12 cellular contexts compared by ENCODE assay signal in genomic region chr11:44978961-44979331, GRCh38. TPM values are rescaled to one million over a fixed set of nuclear protein-coding genes. Genes with fewer than 3 reads are reported as not detected.
A peak's percentile ranks its signal among the peaks of the same experiment; 100 is the strongest.
DNase-seq lines count a peak whose midpoint lies in the region; ATAC-seq lines count a peak whose summit lies in the region.
"Had no signal": no experiment of that assay in that cellular context is flagged by ENCODE, and none has a peak within 500 bp of the region (broad histone marks: within the 10 kb centered on the region; RNA-seq: fewer than 3 reads in every experiment).

No MANE protein-coding gene starts in this region.

- H3K9ac ChIP-seq in mesendoderm (ENCODE audit: low read length) = peak overlapping the region; percentile 9
- H3K9ac ChIP-seq: KMS-11 had no signal

- no peak overlapping the region for H2BK120ac ChIP-seq in mesendoderm (ENCODE audit: low read depth, low read length)

- no peak overlapping the region for H3K4me2 ChIP-seq in mesendoderm (ENCODE audit: low read length)
- H3K4me2 ChIP-seq: KMS-11 had no signal

- H4K5ac ChIP-seq in mesendoderm (ENCODE audit: low read length) = peak overlapping the region; percentile 90

- no peak overlapping the region for H3K18ac ChIP-seq in mesendoderm (ENCODE audit: low read length)

- H3K9me3 ChIP-seq in CD4-positive, CD25-positive, alpha-beta regulatory T cell (ENCODE audit: control insufficient read depth in 2 of 2, low read length in 2 of 2) = no peaks in the 10 kb centered on the region
- no peaks in the 10 kb centered on the region for H3K9me3 ChIP-seq in T-helper 17 cell (ENCODE audit: control insufficient read depth, low read length, poor library complexity, severe bottlenecking)

- no peaks in the 10 kb centered on the region for H3K79me2 ChIP-seq in mesendoderm (ENCODE audit: control insufficient read depth, insufficient read depth, low read length)

- no peak overlapping the region for H3K27ac Mint-ChIP-seq in CD4-positive, CD25-positive, alpha-beta regulatory T cell
- no peak overlapping the region for H3K27ac Mint-ChIP-seq in T-helper 17 cell
- H3K27ac Mint-ChIP-seq: activated T-cell treated with anti-CD3 and anti-CD28 coated beads, Interleukin-2, amount 50 U/mL, for 72 hours; B cell had no signal

- no CpG with 5 or more reads among the region's 1 CpG for WGBS in mesendoderm (ENCODE audit: extremely low coverage, insufficient coverage, low lambda C conversion rate)

- H4K8ac ChIP-seq in mesendoderm (ENCODE audit: low read depth, low read length) = no peak overlapping the region

- H3K4me1 Mint-ChIP-seq in CD4-positive, CD25-positive, alpha-beta regulatory T cell = peaks cover 11 to 26% (median 17%) of the 10 kb centered on the region in 4 donors
- peaks cover 12% of the 10 kb centered on the region for H3K4me1 Mint-ChIP-seq in T-helper 17 cell

- no peaks in the 10 kb centered on the region for H3K79me1 ChIP-seq in mesendoderm (ENCODE audit: low read length)

- peak overlapping the region in 1 of 4 donors; percentile 59 for H3K4me3 Mint-ChIP-seq in CD4-positive, CD25-positive, alpha-beta regulatory T cell
- H3K4me3 Mint-ChIP-seq in T-helper 17 cell = peak overlapping the region; percentile 43
- H3K4me3 Mint-ChIP-seq: activated T-cell treated with anti-CD3 and anti-CD28 coated beads, Interleukin-2, amount 50 U/mL, for 72 hours; B cell had no signal

- H3K27me3 ChIP-seq in CD4-positive, CD25-positive, alpha-beta regulatory T cell (ENCODE audit: control insufficient read depth, insufficient read depth, low read length) = no peaks in the 10 kb centered on the region
- no peaks in the 10 kb centered on the region for H3K27me3 ChIP-seq in mesendoderm (ENCODE audit: insufficient read depth, low read length, poor library complexity)

- H3K4ac ChIP-seq in mesendoderm (ENCODE audit: low read depth, low read length) = no peak overlapping the region

- peak overlapping the region; percentile 94 for H3K56ac ChIP-seq in mesendoderm (ENCODE audit: low read length)

- H3K9me3 Mint-ChIP-seq in CD4-positive, CD25-positive, alpha-beta regulatory T cell = no peaks in the 10 kb centered on the region
- H3K9me3 Mint-ChIP-seq: activated T-cell treated with anti-CD3 and anti-CD28 coated beads, Interleukin-2, amount 50 U/mL, for 72 hours had no signal

- H3K36me3 Mint-ChIP-seq in CD4-positive, CD25-positive, alpha-beta regulatory T cell = no peaks in the 10 kb centered on the region
- H3K36me3 Mint-ChIP-seq in T-helper 17 cell (ENCODE audit: low read depth) = no peaks in the 10 kb centered on the region

- DNase-seq in CD4-positive, CD25-positive, alpha-beta regulatory T cell = no peak
- DNase-seq in NCI-H128 (lab: John Stamatoyannopoulos, UW; ENCODE audit: unreplicated experiment) (peak; percentile 37), T-helper 17 cell (no peak), mesendoderm (no peak), MV-4-11 (lab: John Stamatoyannopoulos, UW) (no peak)
- DNase-seq: activated T-cell treated with anti-CD3 and anti-CD28 coated beads, Interleukin-2, amount 50 U/mL, for 72 hours; effector CD8-positive, alpha-beta T cell had no signal

- H2BK5ac ChIP-seq in mesendoderm (ENCODE audit: low read length) = peak overlapping the region; percentile 98

- H2AK5ac ChIP-seq in mesendoderm (ENCODE audit: low read length) = peak overlapping the region; percentile 100

- no peak overlapping the region for H3K4me3 ChIP-seq in CD4-positive, CD25-positive, alpha-beta regulatory T cell (ENCODE audit: low read depth, low read length)
- H3K4me3 ChIP-seq in mesendoderm (ENCODE audit: low read length) = no peak overlapping the region

- peak in 1 of 2 donors; percentile 15 for ATAC-seq in CD4-positive, CD25-positive, alpha-beta regulatory T cell (ENCODE audit: low read depth in 2 of 2)
- ATAC-seq in T-helper 17 cell (no peak), HG02678 (IDR thresholded peaks at IDR 0.05; ENCODE audit: unreplicated experiment) (no peak), GM19467 (IDR thresholded peaks at IDR 0.05; ENCODE audit: unreplicated experiment) (no peak), GM18868 (IDR thresholded peaks at IDR 0.05; ENCODE audit: unreplicated experiment) (no peak)
- ATAC-seq: activated T-cell treated with anti-CD3 and anti-CD28 coated beads, Interleukin-2, amount 50 U/mL, for 72 hours had no signal

- no peaks in the 10 kb centered on the region for H3K27me3 Mint-ChIP-seq in CD4-positive, CD25-positive, alpha-beta regulatory T cell
- no peaks in the 10 kb centered on the region for H3K27me3 Mint-ChIP-seq in T-helper 17 cell
- H3K27me3 Mint-ChIP-seq: B cell had no signal

- no peak overlapping the region for H2BK15ac ChIP-seq in mesendoderm (replicated peaks; ENCODE audit: low read depth)

- peaks cover 49% of the 10 kb centered on the region for H3K4me1 ChIP-seq in CD4-positive, CD25-positive, alpha-beta regulatory T cell (ENCODE audit: control insufficient read depth, insufficient read depth, low read length, poor library complexity, severe bottlenecking)
- H3K4me1 ChIP-seq in mesendoderm (ENCODE audit: control insufficient read depth, low read depth, low read length) = peaks cover 35% of the 10 kb centered on the region

- H3K27ac ChIP-seq in CD4-positive, CD25-positive, alpha-beta regulatory T cell (ENCODE audit: insufficient read depth, low read length, poor library complexity, severe bottlenecking) = peak overlapping the region; percentile 44
- H3K27ac ChIP-seq in mesendoderm (ENCODE audit: low read depth, low read length) = no peak overlapping the region
- H3K27ac ChIP-seq: KMS-11 had no signal

- H3K36me3 ChIP-seq in CD4-positive, CD25-positive, alpha-beta regulatory T cell (ENCODE audit: control insufficient read depth, insufficient read depth, low read length) = no peaks in the 10 kb centered on the region
- no peaks in the 10 kb centered on the region for H3K36me3 ChIP-seq in mesendoderm (ENCODE audit: control insufficient read depth, insufficient read depth, low read length)

- no peak overlapping the region for H3K23ac ChIP-seq in mesendoderm (ENCODE audit: low read length)

RNA-seq across cellular contexts. Expression of gene TP53I11, which starts 28.3 kb away (rescaled TPM):
- total RNA-seq in CD4-positive, CD25-positive, alpha-beta regulatory T cell = 17.4 TPM
- polyA plus RNA-seq in CD4-positive, CD25-positive, alpha-beta regulatory T cell = 1 to 10 TPM; 2.0 to 8.5 (median 2.4) TPM
- 1 to 10 TPM; 1.8 to 3.9 TPM for total RNA-seq in T-helper 17 cell
- 23.1 TPM for polyA plus RNA-seq in mesendoderm (2013, experiment 1 of 2)
- 24.6 TPM for polyA plus RNA-seq in mesendoderm (2013, experiment 2 of 2)
